In the genomic region with DNA sequence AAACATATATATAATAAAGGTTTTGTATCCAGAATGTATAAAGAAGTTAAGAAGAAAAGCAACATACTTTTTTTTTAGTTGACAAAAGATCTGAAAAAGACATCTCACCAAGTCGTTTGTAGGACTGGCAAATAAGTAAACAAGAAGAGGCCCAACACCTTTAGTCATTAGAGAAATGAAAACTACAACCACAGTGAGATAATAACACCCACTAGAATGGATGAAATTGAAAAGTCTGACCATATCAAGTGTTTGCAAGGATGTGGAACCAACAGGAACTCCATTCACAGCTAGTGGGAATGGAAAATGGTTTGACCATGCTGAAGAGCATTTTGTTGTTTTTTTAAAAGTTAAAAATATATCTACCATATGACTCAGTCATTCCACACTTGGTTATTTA, we compare ENCODE assay signal across 1 cellular context. TPM values are rescaled to one million over a fixed set of nuclear protein-coding genes. Genes with fewer than 3 reads are reported as not detected.
"Had no signal": no experiment of that assay in that cellular context is flagged by ENCODE, and none has a peak within 500 bp of the region (broad histone marks: within the 10 kb centered on the region; RNA-seq: fewer than 3 reads in every experiment).

No MANE protein-coding gene starts in this region.

RNA-seq across cellular contexts. Expression of a gene that starts 54.0 kb away (rescaled TPM):
- total RNA-seq: kidney had no signal
